Comparison of ENCODE assay signal across 1 cellular context in genomic region chr7:2477447-2478386, GRCh38.
TF ChIP-seq lines count a peak whose summit lies in the region.

No MANE protein-coding gene starts in this region.

TF ChIP-seq in HCT116, 20 proteins besides CTCF, POLR2A, EP300 and RAD21:
- no peak for TF ChIP-seq ZFX (IDR thresholded peaks at IDR 0.05)
- no peak for TF ChIP-seq TCF7L2 (IDR thresholded peaks at IDR 0.05; ENCODE audit: borderline replicate concordance, extremely low read depth, insufficient read depth, insufficient read length)
- no peak for TF ChIP-seq EGR1 (IDR thresholded peaks at IDR 0.05; ENCODE audit: low read depth)
- TF ChIP-seq SP1 (IDR thresholded peaks at IDR 0.05; ENCODE audit: low read depth), result no peak
- TF ChIP-seq SIN3A (IDR thresholded peaks at IDR 0.05; ENCODE audit: low read depth), result no peak
- no peak for TF ChIP-seq JUND (IDR thresholded peaks at IDR 0.05)
- no peak for TF ChIP-seq ELF1 (IDR thresholded peaks at IDR 0.05; ENCODE audit: borderline replicate concordance, low read depth)
- TF ChIP-seq YY1 (IDR thresholded peaks at IDR 0.05; ENCODE audit: extremely low read depth, insufficient replicate concordance, low read depth, low read length), result no peak
